22 cellular contexts compared by ENCODE assay signal in genomic region chr7:112929411-112929810, GRCh38.
DNase-seq lines count a peak whose midpoint lies in the region; ATAC-seq, FAIRE-seq and TF ChIP-seq lines count a peak whose summit lies in the region.
"Had no signal": no experiment of that assay in that cellular context is flagged by ENCODE, and none has a peak within 500 bp of the region (broad histone marks: within the 10 kb centered on the region; RNA-seq: fewer than 3 reads in every experiment).

No MANE protein-coding gene starts in this region.

- POLR2A ChIA-PET in CD8-positive, alpha-beta T cell (lab: Charles Lee), result no interaction called here
- POLR2A ChIA-PET in GM12878 (lab: Charles Lee), result no interaction called here

- no peaks in the 10 kb centered on the region for H4K20me1 ChIP-seq in GM12878 (ENCODE audit: control insufficient read depth, insufficient read depth)

- DNase-seq in CD8-positive, alpha-beta T cell, result no peak
- DNase-seq in HCEC 1CT, result peak; percentile 7
- no peak for DNase-seq in GM12878 (ENCODE audit: low read depth, low spot score)
- DNase-seq in fibroblast of the aortic adventitia (ENCODE audit: low read depth), result peak; percentile 44
- DNase-seq in activated CD8-positive, alpha-beta memory T cell treated with anti-CD3 and anti-CD28 coated beads, Interleukin-2, amount 50 U/mL, for 4 hours, result no peak
- no peak for DNase-seq in stimulated activated naive CD4-positive, alpha-beta T cell treated with Interleukin-2 at 50 U/mL for 16 hours (lab: John Stamatoyannopoulos, UW)
- DNase-seq in SW 1271 (lab: John Stamatoyannopoulos, UW), result no peak
- DNase-seq in LoVo (ENCODE audit: low spot score), result no peak
- DNase-seq: 8988T, GF-D8, NCI-H1105 treated with DMSO at 0.1 percent for 48 hours, NCI-H146, NCI-H1930, NCI-H2107, NCI-H446, NCI-H524 treated with DMSO at 0.1 percent for 48 hours, NCI-H774, SIG-M5 had no signal

- in situ Hi-C loops in GM12878 (cut with MboI), result no loop called here

- no peaks in the 10 kb centered on the region for H3K9me3 ChIP-seq in CD8-positive, alpha-beta T cell (ENCODE audit: low read length)
- H3K9me3 ChIP-seq in GM12878 (replicated peaks; ENCODE audit: control insufficient read depth, insufficient read depth, low read length), result no peaks in the 10 kb centered on the region

- TF ChIP-seq POLR2A in GM12878 (IDR thresholded peaks at IDR 0.05; ENCODE audit: low read depth, low read length), result no peak

- TF ChIP-seq CTCF in CD8-positive, alpha-beta T cell (IDR thresholded peaks at IDR 0.05), result no peak
- no peak for TF ChIP-seq CTCF in GM12878 (IDR thresholded peaks at IDR 0.05 in 2 of 3, conservative IDR thresholded peaks at IDR 0.05 in 1 of 3; ENCODE audit: control insufficient read depth in 2 of 3, extremely low read depth in 1 of 3, insufficient read depth in 1 of 3, low read depth in 3 of 3, low read length in 3 of 3)
- no peak for TF ChIP-seq CTCF in fibroblast of the aortic adventitia (IDR thresholded peaks at IDR 0.05; ENCODE audit: insufficient read depth, low read length)

- CTCF ChIA-PET in CD8-positive, alpha-beta T cell (lab: Charles Lee), result no interaction called here
- CTCF ChIA-PET in GM12878 (lab: Yijun Ruan, JAX), result no interaction called here

- FAIRE-seq in GM12878 (lab: Jason Lieb, UNC), result peak; percentile 18
- FAIRE-seq: GM12892, GM19239, RCC 7860 had no signal

- H3K4me3 Mint-ChIP-seq in CD8-positive, alpha-beta T cell, result no peak overlapping the region

- H3K27me3 ChIP-seq in CD8-positive, alpha-beta T cell (ENCODE audit: insufficient read depth, low read length), result no peaks in the 10 kb centered on the region
- H3K27me3 ChIP-seq in GM12878 (replicated peaks in 1 of 2; ENCODE audit: control insufficient read depth in 2 of 2, insufficient read depth in 2 of 2, low read length in 1 of 2), result no peaks in the 10 kb centered on the region

- H3K27me3 Mint-ChIP-seq in CD8-positive, alpha-beta T cell (ENCODE audit: low read depth), result no peaks in the 10 kb centered on the region

- no peak overlapping the region for H3K27ac ChIP-seq in CD8-positive, alpha-beta T cell (ENCODE audit: low read depth, low read length)
- no peak overlapping the region for H3K27ac ChIP-seq in GM12878 (ENCODE audit: control insufficient read depth, insufficient read depth)
- H3K27ac ChIP-seq: SK-N-MC had no signal

- H3K36me3 ChIP-seq in CD8-positive, alpha-beta T cell (ENCODE audit: insufficient read depth, low read length), result no peaks in the 10 kb centered on the region
- H3K36me3 ChIP-seq in GM12878 (ENCODE audit: control insufficient read depth in 2 of 2, insufficient read depth in 2 of 2, low read length in 1 of 2), result peaks cover 0 to 3% of the 10 kb centered on the region in 2 experiments; a peak in 2 of 4 replicates

- H3K27ac Mint-ChIP-seq in CD8-positive, alpha-beta T cell, result peak overlapping the region; percentile 32

- no peak overlapping the region for H3K9ac ChIP-seq in GM12878 (ENCODE audit: control insufficient read depth, insufficient read depth, low read length)

- no peaks in the 10 kb centered on the region for H3K9me3 Mint-ChIP-seq in CD8-positive, alpha-beta T cell

- no peak for TF ChIP-seq RAD21 in GM12878 (IDR thresholded peaks at IDR 0.05; ENCODE audit: insufficient read depth, low read depth, low read length)

- H3K79me2 ChIP-seq in GM12878 (ENCODE audit: control insufficient read depth, insufficient read depth, low read length), result peaks cover 2% of the 10 kb centered on the region

- BruUV-seq in GM12878 (replicated peaks; lab: Mats Ljungman, UMichigan), result no TSS peak

- SMC1A ChIA-PET in GM12878 (lab: Charles Lee; ENCODE audit: uncharacterized antibody, unreplicated experiment), result interaction anchor here (1.2 kb wide), 1 partner anchor 9 kb away, joined by 4 read pairs; no protein-coding TSS in a partner anchor

- H3K4me3 ChIP-seq in CD8-positive, alpha-beta T cell (ENCODE audit: low read depth, low read length), result no peak overlapping the region
- H3K4me3 ChIP-seq in GM12878, result no peak overlapping the region
- no peak overlapping the region for H3K4me3 ChIP-seq in fibroblast of the aortic adventitia (ENCODE audit: low read depth, low read length)
- H3K4me3 ChIP-seq: SK-N-MC had no signal

- peaks cover 17% of the 10 kb centered on the region for H3K36me3 Mint-ChIP-seq in CD8-positive, alpha-beta T cell

- H3K4me2 ChIP-seq in GM12878 (ENCODE audit: control insufficient read depth, insufficient read depth), result no peak overlapping the region

- RAD21 ChIA-PET in GM12878 (lab: Charles Lee; ENCODE audit: unreplicated experiment), result no interaction called here

- H2AFZ ChIP-seq in GM12878 (ENCODE audit: control insufficient read depth, low read depth, low read length), result no peak overlapping the region

- intact Hi-C loops in CD8-positive, alpha-beta T cell (cut with DNase I, micrococcal nuclease), result no loop called here
- intact Hi-C loops in GM12878 (cut with micrococcal nuclease; ENCODE audit: unreplicated experiment), result no loop called here

- H3K4me1 ChIP-seq in CD8-positive, alpha-beta T cell (ENCODE audit: insufficient read depth, low read length), result peaks cover 8% of the 10 kb centered on the region
- no peaks in the 10 kb centered on the region for H3K4me1 ChIP-seq in GM12878 (ENCODE audit: control insufficient read depth, insufficient read depth, low read length)

- TF ChIP-seq EP300 in GM12878 (IDR thresholded peaks at IDR 0.05; ENCODE audit: borderline replicate concordance in 1 of 2, control insufficient read depth in 1 of 2, low read depth in 2 of 2, low read length in 2 of 2), result no peak

- no peak for ATAC-seq in CD8-positive, alpha-beta T cell
- ATAC-seq in GM12878, result no peak

- WGBS in GM12878 (ENCODE audit: insufficient coverage, insufficient replicate concordance, low lambda C conversion rate, missing lambda C conversion rate), result 80% methylated on average over 3 of the region's 3 CpGs

- H3K4me1 Mint-ChIP-seq in CD8-positive, alpha-beta T cell (ENCODE audit: low read depth), result peaks cover 50% of the 10 kb centered on the region

TF ChIP-seq in GM12878, 131 proteins besides CTCF, POLR2A, EP300 and RAD21:
- no peak for TF ChIP-seq CHD4 (IDR thresholded peaks at IDR 0.05)
- no peak for TF ChIP-seq NR2F1 (conservative IDR thresholded peaks at IDR 0.05)
- no peak for TF ChIP-seq CBFB (IDR thresholded peaks at IDR 0.05; ENCODE audit: low read depth)
- TF ChIP-seq SREBF1 (IDR thresholded peaks at IDR 0.05; ENCODE audit: low read length), result no peak
- TF ChIP-seq ZNF207 (IDR thresholded peaks at IDR 0.05; ENCODE audit: borderline replicate concordance), result no peak

Comparison
In these comparisons a context has a peak if more than half of its experiments do, and no peak if none do; other contexts are left out.
1. DNase-seq: peak in HCEC 1CT (single experiment) and fibroblast of the aortic adventitia (single experiment); none in CD8-positive, alpha-beta T cell (0 of 7), GM12878 (single experiment), activated CD8-positive, alpha-beta memory T cell treated with anti-CD3 and anti-CD28 coated beads, Interleukin-2, amount 50 U/mL, for 4 hours (single experiment), stimulated activated naive CD4-positive, alpha-beta T cell treated with Interleukin-2 at 50 U/mL for 16 hours (single experiment), SW 1271 (0 of 2) and LoVo (single experiment).